Comparison of ENCODE assay signal across 8 cellular contexts in genomic region chr17:18363021-18363941, GRCh38. TPM values are rescaled to one million over a fixed set of nuclear protein-coding genes. Genes with fewer than 3 reads are reported as not detected.
DNase-seq lines count a peak whose midpoint lies in the region; ATAC-seq and TF ChIP-seq lines count a peak whose summit lies in the region.

TSS of gene SHMT1 (minus strand) at chr17:18363550. CDS start at chr17:18355981, 7,569 bp downstream.

- H3K36me3 ChIP-seq in BE2C: no peaks in the 10 kb centered on the region

- TF ChIP-seq CTCF in BE2C (IDR thresholded peaks at IDR 0.05; ENCODE audit: low read depth, low read length): no peak
- no peak for TF ChIP-seq CTCF in choroid plexus epithelial cell (conservative IDR thresholded peaks at IDR 0.05; ENCODE audit: low read depth, low read length)

- no peaks in the 10 kb centered on the region for H3K9me3 ChIP-seq in BE2C

- DNase-seq in BE2C (peak; percentile 88), NCI-H524 (lab: John Stamatoyannopoulos, UW) (peak; percentile 86 to 93), choroid plexus epithelial cell (ENCODE audit: low read depth) (peak; percentile 85), kidney tubule cell (ENCODE audit: low spot score) (peak; percentile 93)
- DNase-seq in activated CD4-positive, alpha-beta T cell treated with anti-CD3 and anti-CD28 coated beads for 4 hours: peak; percentile 85
- peak; percentile 63 to 81 for DNase-seq in stimulated activated CD4-positive, alpha-beta T cell treated with anti-CD3 and anti-CD28 coated beads, Interleukin-1b, Interleukin-23, amount 100 ng/mL, for 1 hour (ENCODE audit: low read depth in 2 of 2)

- H3K27me3 ChIP-seq in BE2C: no peaks in the 10 kb centered on the region

- H3K4me1 ChIP-seq in BE2C: no peaks in the 10 kb centered on the region

- TF ChIP-seq POLR2A in GM19193 (IDR thresholded peaks at IDR 0.05; ENCODE audit: extremely low read depth, insufficient read depth, insufficient read length): peak; percentile 84

- H3K4me3 ChIP-seq in BE2C (ENCODE audit: low read depth, low read length) (peak within 1 kb of the TSS; percentile 72), choroid plexus epithelial cell (ENCODE audit: low read depth, low read length) (peak within 1 kb of the TSS; percentile 82)

- peak; percentile 98 for ATAC-seq in HG03432 (IDR thresholded peaks at IDR 0.05; ENCODE audit: unreplicated experiment)

RNA-seq across cellular contexts. Expression of gene SHMT1, which starts in this region (rescaled TPM):
- polyA plus RNA-seq in BE2C (2012; ENCODE audit: insufficient read depth, insufficient read length, low read depth): 3.2 TPM

Comparison
In these comparisons a context has a peak if more than half of its experiments do, and no peak if none do; other contexts are left out.
1. Peak in every context shown above with its lines: DNase-seq, ATAC-seq and H3K4me3 ChIP-seq.